29 cellular contexts compared by ENCODE assay signal in genomic region chr1:155640367-155640766, GRCh38.
"Had no signal": no experiment of that assay in that cellular context is flagged by ENCODE, and none has a peak within 500 bp of the region (broad histone marks: within the 10 kb centered on the region; RNA-seq: fewer than 3 reads in every experiment).

No MANE protein-coding gene starts in this region.

- H2AFZ ChIP-seq: neural progenitor cell, parathyroid adenoma had no signal

- H3K36me3 ChIP-seq: neural progenitor cell, ovary, spleen, suprapubic skin, tibial artery, transverse colon, vagina had no signal

- H3K79me2 ChIP-seq: parathyroid adenoma had no signal

- H3K4me2 ChIP-seq: neural progenitor cell, smooth muscle cell had no signal

- H3K27ac ChIP-seq: neural progenitor cell, ovary, parathyroid adenoma, psoas muscle, skin epidermis, spleen, suprapubic skin, testis, tibial artery, transverse colon, vagina had no signal

- H3K4me1 ChIP-seq: parathyroid adenoma, psoas muscle, testis had no signal

- DNase-seq: naive thymus-derived CD4-positive, alpha-beta T cell; natural killer cell; occipital lobe; ovary; posterior cingulate gyrus; psoas muscle; right cardiac atrium; spleen; stimulated activated CD4-positive, alpha-beta T cell treated with anti-CD3 and anti-CD28 coated beads, Interleukin-12 subunit alpha, Interleukin-12 subunit beta, amount 100 ng/mL, for 4 hours; stimulated activated CD4-positive, alpha-beta T cell treated with anti-CD3 and anti-CD28 coated beads, Interleukin-1b, Interleukin-23, amount 100 ng/mL, for 48 hours; stimulated activated CD4-positive, alpha-beta T cell treated with anti-CD3 and anti-CD28 coated beads, Interleukin-4, amount 100 ng/mL, for 1 hour; stimulated activated CD4-positive, alpha-beta T cell treated with anti-CD3 and anti-CD28 coated beads, Interleukin-4, amount 100 ng/mL, for 4 hours; stimulated activated CD8-positive, alpha-beta memory T cell treated with anti-CD3 and anti-CD28 coated beads, Interleukin-4, amount 100 ng/mL, for 48 hours; stimulated activated naive CD4-positive, alpha-beta T cell; stimulated activated naive CD8-positive, alpha-beta T cell treated with anti-CD3 and anti-CD28 coated beads, Interleukin-15, amount 100 ng/mL, for 72 hours; stimulated activated naive CD8-positive, alpha-beta T cell treated with anti-CD3 and anti-CD28 coated beads, Interleukin-15, Interleukin-2, amounts not matched to agents 100 U/mL and 50 U/mL, for 24 hours; substantia nigra; testis; tibial artery; transverse colon had no signal

- H3K4me3 ChIP-seq: neural progenitor cell, ovary, psoas muscle, skin epidermis, smooth muscle cell, spleen, suprapubic skin, testis, tibial artery, transverse colon, vagina had no signal

- FAIRE-seq: urothelium cell line had no signal

- H3K9ac ChIP-seq: neural progenitor cell, parathyroid adenoma had no signal

- H3K9me3 ChIP-seq: ovary, testis had no signal

- ATAC-seq: naive thymus-derived CD4-positive, alpha-beta T cell; natural killer cell; psoas muscle; right cardiac atrium; sciatic nerve; stimulated activated memory B cell treated with anti-CD40 and anti-IgM and Interleukin-4, amounts not matched to agents 10 μg/mL and 1 μg/mL and 100 μg/mL, for 72 hours; stimulated activated naive CD8-positive, alpha-beta T cell treated with anti-CD3 and anti-CD28 coated beads, Interleukin-15, amount 100 ng/mL, for 72 hours; stimulated activated naive CD8-positive, alpha-beta T cell treated with anti-CD3 and anti-CD28 coated beads, Interleukin-15, Interleukin-2, amounts not matched to agents 100 U/mL and 50 U/mL, for 24 hours had no signal

- H3K27me3 ChIP-seq: neural progenitor cell, ovary, spleen, suprapubic skin, testis, tibial artery, transverse colon, vagina had no signal
